Comparison of ENCODE assay signal across 21 cellular contexts in genomic region chr11:34487430-34487829, GRCh38. TPM values are rescaled to one million over a fixed set of nuclear protein-coding genes. Genes with fewer than 3 reads are reported as not detected.
"Had no signal": no experiment of that assay in that cellular context is flagged by ENCODE, and none has a peak within 500 bp of the region (broad histone marks: within the 10 kb centered on the region; RNA-seq: fewer than 3 reads in every experiment).

No MANE protein-coding gene starts in this region.

- H3K27me3 Mint-ChIP-seq: activated naive CD8-positive, alpha-beta T cell had no signal

- H3K36me3 Mint-ChIP-seq: activated naive CD8-positive, alpha-beta T cell; memory B cell; naive B cell; neural progenitor cell; WTC11 had no signal

- H3K9me3 Mint-ChIP-seq: activated T-helper 1 cell treated with anti-CD3 and anti-CD28 coated beads, Interleukin-12 subunit alpha, Interleukin-12 subunit beta, Interleukin-2, Interleukin-4 antibody, amounts not matched to agents 30 ng/mL and 10 ng/mL and 1 ng/mL, durations not matched to agents 14 hours and 24 hours and 36 hours; memory B cell; naive B cell; neural progenitor cell; T-helper 2 cell treated with Interferon-gamma antibody and Interleukin-4, amounts not matched to agents 5 μg/mL and 100 μg/mL, for 36 hours; WTC11 had no signal

- H3K4me1 Mint-ChIP-seq: memory B cell, naive B cell, WTC11 had no signal

- ATAC-seq: body of pancreas, mucosa of descending colon, WTC11 had no signal

- H3K27ac Mint-ChIP-seq: activated naive CD8-positive, alpha-beta T cell; activated T-helper 1 cell treated with anti-CD3 and anti-CD28 coated beads, Interleukin-12 subunit alpha, Interleukin-12 subunit beta, Interleukin-2, Interleukin-4 antibody, amounts not matched to agents 30 ng/mL and 10 ng/mL and 1 ng/mL, durations not matched to agents 14 hours and 24 hours and 36 hours; memory B cell; naive B cell; neural progenitor cell; T-helper 2 cell treated with Interferon-gamma antibody and Interleukin-4, amounts not matched to agents 5 μg/mL and 100 μg/mL, for 36 hours; WTC11 had no signal

- DNase-seq: activated CD4-positive, alpha-beta T cell treated with anti-CD3 and anti-CD28 coated beads for 48 hours; body of pancreas; foreskin fibroblast; mucosa of descending colon; naive B cell; stimulated activated CD4-positive, alpha-beta T cell treated with anti-CD3 and anti-CD28 coated beads, Interleukin-12 subunit alpha, Interleukin-12 subunit beta, amount 100 ng/mL, for 4 hours; stimulated activated CD4-positive, alpha-beta T cell treated with anti-CD3 and anti-CD28 coated beads, Interleukin-1b, Interleukin-23, amount 100 ng/mL, for 48 hours; stimulated activated CD8-positive, alpha-beta memory T cell treated with anti-CD3 and anti-CD28 coated beads, Interleukin-4, amount 100 ng/mL, for 48 hours; stomach; trophoblast cell had no signal

- H3K4me3 Mint-ChIP-seq: activated naive CD8-positive, alpha-beta T cell; activated T-helper 1 cell treated with anti-CD3 and anti-CD28 coated beads, Interleukin-12 subunit alpha, Interleukin-12 subunit beta, Interleukin-2, Interleukin-4 antibody, amounts not matched to agents 30 ng/mL and 10 ng/mL and 1 ng/mL, durations not matched to agents 14 hours and 24 hours and 36 hours; memory B cell; naive B cell; neural progenitor cell; T-helper 2 cell treated with Interferon-gamma antibody and Interleukin-4, amounts not matched to agents 5 μg/mL and 100 μg/mL, for 36 hours; WTC11 had no signal

RNA-seq across cellular contexts. Expression of gene ELF5, which starts 26.2 kb away (rescaled TPM):
- total RNA-seq: activated T-helper 1 cell treated with anti-CD3 and anti-CD28 coated beads, Interleukin-12 subunit alpha, Interleukin-12 subunit beta, Interleukin-2, Interleukin-4 antibody, amounts not matched to agents 30 ng/mL and 10 ng/mL and 1 ng/mL, durations not matched to agents 14 hours and 24 hours and 36 hours; body of pancreas; cardiac septum; dermis microvascular lymphatic vessel endothelial cell; glomerular endothelial cell; mucosa of descending colon; osteocyte; right atrium auricular region; WTC11 had no signal
